In the genomic region with DNA sequence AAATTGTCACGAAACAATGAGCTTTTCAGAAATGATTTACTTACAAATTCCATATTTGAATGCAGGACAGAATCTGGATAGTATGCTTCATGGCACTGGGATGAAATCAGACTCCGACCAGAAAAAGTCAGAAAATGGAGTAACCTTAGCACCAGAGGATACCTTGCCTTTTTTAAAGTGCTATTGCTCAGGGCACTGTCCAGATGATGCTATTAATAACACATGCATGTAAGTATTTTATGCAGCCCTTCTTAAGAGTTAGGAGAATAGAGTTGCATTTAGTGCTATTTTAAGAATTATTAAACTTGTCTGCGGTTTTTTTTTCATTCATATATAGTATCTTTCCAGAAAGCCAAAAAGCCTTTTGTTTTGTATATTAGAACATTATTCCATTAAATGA, we compare ENCODE assay signal across 21 cellular contexts.
"Had no signal": no experiment of that assay in that cellular context is flagged by ENCODE, and none has a peak within 500 bp of the region (broad histone marks: within the 10 kb centered on the region; RNA-seq: fewer than 3 reads in every experiment).

No MANE protein-coding gene starts in this region.

- H3K27ac ChIP-seq: SJCRH30 had no signal

- H3K4me1 ChIP-seq: SJCRH30 had no signal

- H3K36me3 ChIP-seq: SJCRH30 had no signal

- H3K9me3 ChIP-seq: SJCRH30 had no signal

- H3K4me3 ChIP-seq: SJCRH30 had no signal

- ATAC-seq: activated CD8-positive, alpha-beta memory T cell treated with anti-CD3 and anti-CD28 coated beads, Interleukin-2, amount 10 ng/mL, durations not matched to agents 7 days and 5 days; activated T-helper 17 cell treated with anti-CD3 and anti-CD28 coated beads, Interleukin-2, amount 50 U/mL, for 72 hours; WTC11 had no signal

- H3K27me3 ChIP-seq: SJCRH30 had no signal

- DNase-seq: activated CD4-positive, alpha-beta T cell treated with anti-CD3 and anti-CD28 coated beads for 1 hour; activated CD4-positive, alpha-beta T cell treated with anti-CD3 and anti-CD28 coated beads, Interleukin-2, amount 10 ng/mL, durations not matched to agents 24 days and 14 days; activated CD4-positive, alpha-beta T cell treated with anti-CD3 and anti-CD28 coated beads, Interleukin-2, amount 50 U/mL, for 48 hours; activated CD8-positive, alpha-beta memory T cell treated with anti-CD3 and anti-CD28 coated beads, Interleukin-2, amount 10 ng/mL, durations not matched to agents 7 days and 5 days; activated gamma-delta T cell; activated naive CD4-positive, alpha-beta T cell treated with anti-CD3 and anti-CD28 coated beads, Interleukin-2, amount 10 ng/mL, durations not matched to agents 7 days and 5 days; activated naive CD8-positive, alpha-beta T cell treated with anti-CD3 and anti-CD28 coated beads for 36 hours; activated T-cell treated with anti-CD3 and anti-CD28 coated beads, Interleukin-2, amount 50 U/mL, for 24 hours; central memory CD4-positive, alpha-beta T cell; Karpas-422; NCI-H1105 treated with DMSO at 0.1 percent for 48 hours; NCI-H146; NCI-H187 treated with DMSO at 0.1 percent for 48 hours; NCI-H2107; NCI-H2171 treated with DMSO at 0.1 percent for 48 hours; NCI-H226; NCI-H526; NCI-H82; SJCRH30 had no signal
